Comparison of ENCODE assay signal across 14 cellular contexts in the genomic region with DNA sequence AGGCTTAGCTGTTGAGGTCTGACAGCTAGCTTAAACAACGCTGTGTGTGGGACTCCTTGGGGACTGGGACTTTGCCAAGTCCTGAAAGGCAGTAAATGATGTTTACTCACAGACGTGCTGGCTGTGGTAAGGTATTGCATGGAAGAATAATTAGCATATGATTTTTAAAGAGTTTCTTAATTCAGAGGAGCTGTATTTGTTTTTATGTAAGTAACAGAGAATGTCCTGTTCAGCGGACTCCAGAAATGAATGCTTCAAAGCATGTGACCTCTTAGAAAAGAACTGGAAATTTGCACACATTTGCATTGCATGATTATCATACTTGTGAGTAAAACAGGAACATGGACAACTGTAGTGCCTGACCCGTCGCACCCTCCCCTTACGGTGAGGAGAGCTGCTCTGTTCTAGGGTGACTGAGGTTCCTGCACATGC.
DNase-seq lines count a peak whose midpoint lies in the region; ATAC-seq and TF ChIP-seq lines count a peak whose summit lies in the region.
"Had no signal": no experiment of that assay in that cellular context is flagged by ENCODE, and none has a peak within 500 bp of the region (broad histone marks: within the 10 kb centered on the region; RNA-seq: fewer than 3 reads in every experiment).

No MANE protein-coding gene starts in this region.

- TF ChIP-seq CTCF in choroid plexus epithelial cell (conservative IDR thresholded peaks at IDR 0.05; ENCODE audit: low read depth, low read length), result no peak

- ATAC-seq in HG03469 (IDR thresholded peaks at IDR 0.05; ENCODE audit: unreplicated experiment), result no peak
- ATAC-seq: HCT116 had no signal

- peak; percentile 72 for DNase-seq in DMS79 (lab: John Stamatoyannopoulos, UW)
- peak; percentile 20 for DNase-seq in NCI-H2029 treated with DMSO at 0.1 percent for 48 hours (lab: John Stamatoyannopoulos, UW)
- peak; percentile 38 for DNase-seq in choroid plexus epithelial cell (ENCODE audit: low read depth)
- peak; percentile 8 for DNase-seq in occipital lobe (lab: John Stamatoyannopoulos, UW)
- no peak for DNase-seq in middle frontal gyrus (ENCODE audit: extremely low spot score, low spot score)
- no peak for DNase-seq in SHP77 treated with DMSO at 0.1 percent for 48 hours (lab: John Stamatoyannopoulos, UW)
- DNase-seq in NAMALWA (ENCODE audit: low spot score), result no peak
- DNase-seq: activated effector memory CD4-positive, alpha-beta T cell treated with Interleukin-2 at 50 U/mL for 16 hours; CD4-positive, CD25-positive, alpha-beta regulatory T cell; MM.1S; SIG-M5 had no signal

- no peak overlapping the region for H3K4me3 ChIP-seq in choroid plexus epithelial cell (ENCODE audit: low read depth, low read length)
- H3K4me3 ChIP-seq: hepatocyte had no signal

Comparison
In these comparisons a context has a peak if more than half of its experiments do, and no peak if none do; other contexts are left out.
1. DNase-seq: peak in DMS79 (single experiment), NCI-H2029 treated with DMSO at 0.1 percent for 48 hours (single experiment), choroid plexus epithelial cell (single experiment) and occipital lobe (single experiment); none in middle frontal gyrus (single experiment), SHP77 treated with DMSO at 0.1 percent for 48 hours (single experiment) and NAMALWA (single experiment).